Comparison of ENCODE assay signal across 20 cellular contexts in genomic region chr14:103137721-103138482, GRCh38. TPM values are rescaled to one million over a fixed set of nuclear protein-coding genes. Genes with fewer than 3 reads are reported as not detected.
DNase-seq lines count a peak whose midpoint lies in the region; ATAC-seq and TF ChIP-seq lines count a peak whose summit lies in the region.
"Had no signal": no experiment of that assay in that cellular context is flagged by ENCODE, and none has a peak within 500 bp of the region (broad histone marks: within the 10 kb centered on the region; RNA-seq: fewer than 3 reads in every experiment).

No MANE protein-coding gene starts in this region.

- no peak overlapping the region for H3K27ac Mint-ChIP-seq in WTC11
- no peak overlapping the region for H3K27ac Mint-ChIP-seq in CD8-positive, alpha-beta memory T cell
- H3K27ac Mint-ChIP-seq: T-helper 1 cell treated with Interleukin-12 subunit alpha and Interleukin-12 subunit beta and Interleukin-4 antibody, amounts not matched to agents 30 μg/mL and 1 μg/mL, for 36 hours had no signal

- ATAC-seq in WTC11 = no peak
- no peak for ATAC-seq in gastrocnemius medialis
- ATAC-seq: body of pancreas had no signal

- H3K4me3 Mint-ChIP-seq in WTC11 = peak overlapping the region; percentile 48
- no peak overlapping the region for H3K4me3 Mint-ChIP-seq in CD8-positive, alpha-beta memory T cell
- H3K4me3 Mint-ChIP-seq: T-helper 1 cell treated with Interleukin-12 subunit alpha and Interleukin-12 subunit beta and Interleukin-4 antibody, amounts not matched to agents 30 μg/mL and 1 μg/mL, for 36 hours had no signal

- POLR2A ChIA-PET in WTC11 (lab: Charles Lee) = interaction anchor here (2.2 kb wide), 1 partner anchor 11 kb away, joined by 5 read pairs; no protein-coding TSS in a partner anchor
- POLR2A ChIA-PET in CD8-positive, alpha-beta memory T cell (lab: Charles Lee) = interaction anchor here (0.6 kb wide), 1 partner anchor 318 kb away, joined by 3 read pairs; no protein-coding TSS in a partner anchor

- H3K4me1 ChIP-seq in gastrocnemius medialis = peaks cover 2 to 7% of the 10 kb centered on the region in 2 donors
- H3K4me1 ChIP-seq in CD8-positive, alpha-beta memory T cell (ENCODE audit: insufficient read depth, low read length) = no peaks in the 10 kb centered on the region

- H3K27ac ChIP-seq in gastrocnemius medialis = peak overlapping the region in 3 of 4 donors; percentile 59 to 83 (median 74)
- no peak overlapping the region for H3K27ac ChIP-seq in CD8-positive, alpha-beta memory T cell (ENCODE audit: low read depth, low read length)
- H3K27ac ChIP-seq: body of pancreas had no signal

- no peak for TF ChIP-seq POLR2A in gastrocnemius medialis (IDR thresholded peaks at IDR 0.05)

- in situ Hi-C loops in gastrocnemius medialis (cut with MboI; ENCODE audit: low sequenced_read_pairs in 4 of 4) = no loop called here

- peaks cover 21% of the 10 kb centered on the region for H3K27me3 Mint-ChIP-seq in WTC11 (ENCODE audit: low read depth)
- peaks cover 15 to 31% of the 10 kb centered on the region in 2 donors for H3K27me3 Mint-ChIP-seq in CD8-positive, alpha-beta memory T cell

- H3K4me1 Mint-ChIP-seq in WTC11 = peaks cover 31% of the 10 kb centered on the region
- H3K4me1 Mint-ChIP-seq in CD8-positive, alpha-beta memory T cell = peaks cover 0 to 13% (median 6%) of the 10 kb centered on the region in 3 donors

- CTCF ChIA-PET in WTC11 (lab: Charles Lee) = interaction anchor here (0.8 to 6.7 kb wide), 7 partner anchors 11 to 144 kb away, joined by 3 to 126 read pairs (median 9); partner anchors contain the start of gene TNFAIP2
- CTCF ChIA-PET in CD8-positive, alpha-beta memory T cell (lab: Charles Lee) = no interaction called here

- DNase-seq in ELF-1 (ENCODE audit: low read depth, low spot score) (peak; percentile 38), WTC11 (ENCODE audit: low spot score) (no peak), kidney tubule cell (ENCODE audit: low spot score) (peak; percentile 65), gastrocnemius medialis (no peak), NCI-H524 treated with DMSO at 0.1 percent for 48 hours (lab: John Stamatoyannopoulos, UW) (no peak), cerebellar nuclear complex (lab: John Stamatoyannopoulos, UW) (no peak)
- no peak for DNase-seq in CD8-positive, alpha-beta memory T cell
- DNase-seq in stimulated activated CD4-positive, alpha-beta T cell treated with anti-CD3 and anti-CD28 coated beads, Interleukin-4, amount 100 ng/mL, for 1 hour = no peak
- DNase-seq: activated CD4-positive, alpha-beta T cell treated with anti-CD3 and anti-CD28 coated beads for 1 hour; activated CD8-positive, alpha-beta memory T cell treated with anti-CD3 and anti-CD28 coated beads, Interleukin-2, amount 50 U/mL, for 4 hours; activated naive CD4-positive, alpha-beta T cell treated with Interleukin-2 at 50 U/mL for 16 hours; body of pancreas; Karpas-422; NCI-H1105 treated with DMSO at 0.1 percent for 48 hours; SHP77; stimulated activated CD4-positive, alpha-beta T cell treated with anti-CD3 and anti-CD28 coated beads, Interleukin-4, amount 100 ng/mL, for 24 hours had no signal

- peaks cover 2% of the 10 kb centered on the region; the same call in 1 of the 2 replicates for H3K36me3 Mint-ChIP-seq in WTC11
- no peaks in the 10 kb centered on the region for H3K36me3 Mint-ChIP-seq in CD8-positive, alpha-beta memory T cell

- no peaks in the 10 kb centered on the region for H3K9me3 ChIP-seq in gastrocnemius medialis
- no peaks in the 10 kb centered on the region for H3K9me3 ChIP-seq in CD8-positive, alpha-beta memory T cell (ENCODE audit: low read length)
- H3K9me3 ChIP-seq: body of pancreas, tibial nerve had no signal

- TF ChIP-seq CTCF in WTC11 (IDR thresholded peaks at IDR 0.05) (no peak), gastrocnemius medialis (IDR thresholded peaks at IDR 0.05 in 4 of 5, conservative IDR thresholded peaks at IDR 0.05 in 1 of 5) (no peak)

- no peak overlapping the region for H3K4me3 ChIP-seq in gastrocnemius medialis
- no peak overlapping the region for H3K4me3 ChIP-seq in CD8-positive, alpha-beta memory T cell (ENCODE audit: low read length)
- H3K4me3 ChIP-seq: body of pancreas had no signal

- no peaks in the 10 kb centered on the region for H3K9me3 Mint-ChIP-seq in WTC11
- no peaks in the 10 kb centered on the region for H3K9me3 Mint-ChIP-seq in CD8-positive, alpha-beta memory T cell
- H3K9me3 Mint-ChIP-seq: T-helper 1 cell treated with Interleukin-12 subunit alpha and Interleukin-12 subunit beta and Interleukin-4 antibody, amounts not matched to agents 30 μg/mL and 1 μg/mL, for 36 hours had no signal

- H3K27me3 ChIP-seq in gastrocnemius medialis = no peaks in the 10 kb centered on the region
- no peaks in the 10 kb centered on the region for H3K27me3 ChIP-seq in CD8-positive, alpha-beta memory T cell (ENCODE audit: insufficient read depth, low read length, poor library complexity, severe bottlenecking)

- intact Hi-C loops in gastrocnemius medialis (cut with DNase I; ENCODE audit: low total_unique reads) = no loop called here

- peaks cover 0 to 22% of the 10 kb centered on the region in 2 donors for H3K36me3 ChIP-seq in gastrocnemius medialis
- H3K36me3 ChIP-seq in CD8-positive, alpha-beta memory T cell (ENCODE audit: insufficient read depth, low read length) = no peaks in the 10 kb centered on the region

TF ChIP-seq in WTC11, 78 proteins besides CTCF, POLR2A, EP300 and RAD21:
- no peak for TF ChIP-seq ZMAT4 (CRISPR knock-in tag; IDR thresholded peaks at IDR 0.05)

RNA-seq across cellular contexts. Expression of gene TNFAIP2, which starts 14.6 kb away (rescaled TPM):
- total RNA-seq in WTC11 (2021) (19.6 to 25.2 TPM (median 24.1 TPM) in 3 replicates), gastrocnemius medialis (10 to 100 TPM; 14.8 to 72.9 (median 22.3) TPM)
- total RNA-seq in CD8-positive, alpha-beta memory T cell = 1 to 10 TPM in 1 of 2 experiments, under 1 TPM in 1; 0.70 to 1.4 TPM
- not detected for polyA plus RNA-seq in CD8-positive, alpha-beta memory T cell

RNA-seq across cellular contexts. Expression of gene EXOC3L4, which starts 43.4 kb away (rescaled TPM):
- 0.21 to 0.42 TPM (median 0.30 TPM) in 3 replicates for total RNA-seq in WTC11 (2021)
- 1 to 10 TPM in 1 of 4 donors, under 1 TPM in 1, not detected in 2; 0.35 to 2.4 TPM for total RNA-seq in gastrocnemius medialis
- not detected for total RNA-seq in CD8-positive, alpha-beta memory T cell
- polyA plus RNA-seq in CD8-positive, alpha-beta memory T cell = not detected
- total RNA-seq: lung microvascular endothelial cell had no signal
- polyA plus RNA-seq: neural cell had no signal

RNA-seq across cellular contexts. Expression of gene LBHD2, which starts 53.9 kb away (rescaled TPM):
- total RNA-seq in WTC11 (2021) (not detected in 3 replicates), gastrocnemius medialis (not detected)
- total RNA-seq in CD8-positive, alpha-beta memory T cell = not detected
- not detected for polyA plus RNA-seq in CD8-positive, alpha-beta memory T cell
- total RNA-seq: body of pancreas, lung microvascular endothelial cell, tibial nerve had no signal
- polyA plus RNA-seq: neural cell had no signal

Comparison
In these comparisons a context has a peak if more than half of its experiments do, and no peak if none do; other contexts are left out.
1. DNase-seq: peak in ELF-1 (single experiment) and kidney tubule cell (single experiment); none in WTC11 (single experiment), gastrocnemius medialis (0 of 2), NCI-H524 treated with DMSO at 0.1 percent for 48 hours (single experiment), cerebellar nuclear complex (0 of 2), CD8-positive, alpha-beta memory T cell (0 of 5) and stimulated activated CD4-positive, alpha-beta T cell treated with anti-CD3 and anti-CD28 coated beads, Interleukin-4, amount 100 ng/mL, for 1 hour (single experiment).